31 cellular contexts compared by ENCODE assay signal in the genomic region with DNA sequence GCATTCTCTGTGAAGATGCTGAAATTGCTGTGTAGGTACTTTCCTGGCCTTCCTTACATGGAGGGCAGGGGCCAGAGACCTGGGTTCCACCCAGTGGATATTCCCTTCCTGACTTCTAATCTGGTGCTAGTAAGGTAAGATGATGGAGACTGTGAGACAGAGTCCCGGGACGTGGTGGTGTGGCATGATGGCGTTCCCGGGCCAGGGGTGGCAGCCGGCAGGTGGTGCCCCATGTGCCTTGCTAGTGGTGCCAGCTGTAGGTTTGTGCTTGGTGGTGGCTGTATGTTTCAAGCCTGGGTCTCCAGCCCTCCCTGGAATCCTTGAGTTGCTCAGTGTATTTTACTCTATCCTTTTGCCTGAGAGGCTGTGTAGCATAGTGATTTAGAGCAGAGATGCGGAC. TPM values are rescaled to one million over a fixed set of nuclear protein-coding genes. Genes with fewer than 3 reads are reported as not detected.
DNase-seq lines count a peak whose midpoint lies in the region; ATAC-seq and TF ChIP-seq lines count a peak whose summit lies in the region.
"Had no signal": no experiment of that assay in that cellular context is flagged by ENCODE, and none has a peak within 500 bp of the region (broad histone marks: within the 10 kb centered on the region; RNA-seq: fewer than 3 reads in every experiment).

No MANE protein-coding gene starts in this region.

- no peak overlapping the region for H2BK5ac ChIP-seq in trophoblast cell (ENCODE audit: low read depth, low read length, poor library complexity)

- no peak overlapping the region for H4K12ac ChIP-seq in trophoblast cell (ENCODE audit: low read depth, low read length)

- no peak overlapping the region for H2AK5ac ChIP-seq in trophoblast cell (ENCODE audit: low read length)

- H3K27ac ChIP-seq in osteoblast (ENCODE audit: low read depth, low read length): no peak overlapping the region
- H3K27ac ChIP-seq in trophoblast cell (ENCODE audit: low read depth, low read length): no peak overlapping the region
- H3K27ac ChIP-seq: 22Rv1; A549; BLaER1; BLaER1 treated with 17β-estradiol and CSF1 and Interleukin-3, amounts not matched to agents 10 nM and 100 nM; C4-2B had no signal

- H3K36me3 ChIP-seq in osteoblast (ENCODE audit: insufficient read depth, low read length): no peaks in the 10 kb centered on the region
- H3K36me3 ChIP-seq in trophoblast cell (ENCODE audit: control insufficient read depth in 1 of 2, insufficient read depth in 2 of 2, low read length in 2 of 2): no peaks in the 10 kb centered on the region
- H3K36me3 ChIP-seq: BE2C; BLaER1; BLaER1 treated with 17β-estradiol and CSF1 and Interleukin-3, amounts not matched to agents 10 nM and 100 nM had no signal

- no peak overlapping the region for H4K91ac ChIP-seq in trophoblast cell (ENCODE audit: low read depth, low read length)

- H2BK120ac ChIP-seq in trophoblast cell (ENCODE audit: insufficient read depth, low read length, poor library complexity): no peak overlapping the region

- H2AFZ ChIP-seq in osteoblast (ENCODE audit: low read length) (no peak overlapping the region), trophoblast cell (ENCODE audit: insufficient read depth, low read length, poor library complexity) (no peak overlapping the region)

- H3K9me3 ChIP-seq in osteoblast (ENCODE audit: low read depth, low read length): no peaks in the 10 kb centered on the region
- no peaks in the 10 kb centered on the region for H3K9me3 ChIP-seq in trophoblast cell (ENCODE audit: insufficient read depth, low read depth, low read length)
- H3K9me3 ChIP-seq: A549; BE2C; BLaER1; BLaER1 treated with 17β-estradiol and CSF1 and Interleukin-3, amounts not matched to agents 10 nM and 100 nM; Caco-2 had no signal

- H3K23ac ChIP-seq in trophoblast cell (ENCODE audit: low read length): no peak overlapping the region

- ATAC-seq in GM18870 (IDR thresholded peaks at IDR 0.05; ENCODE audit: unreplicated experiment): no peak
- ATAC-seq: A549; CD8-positive, alpha-beta T cell had no signal

- peak; percentile 42 for DNase-seq in osteoblast (ENCODE audit: insufficient read length, low spot score, missing footprints)
- DNase-seq in trophoblast cell: no peak
- no peak for DNase-seq in cortex of kidney (lab: John Stamatoyannopoulos, UW)
- DNase-seq: 8988T; ACHN; AML-193; BE2C; C1 segment of cervical spinal cord; Caco-2; Calu3; CD4-positive, alpha-beta memory T cell; CD4-positive, alpha-beta T cell; CD4-positive, CD25-positive, alpha-beta regulatory T cell; CD8-positive, alpha-beta memory T cell; CD8-positive, alpha-beta T cell; COR-L47; DMS 273 treated with DMSO at 0.1 percent for 48 hours; DMS153; DMS53; DMS79; DMS79 treated with DMSO at 0.1 percent for 48 hours; DND-41; EL had no signal

- no peak overlapping the region for H3K4me2 ChIP-seq in osteoblast (ENCODE audit: insufficient read depth, low read length)
- no peak overlapping the region for H3K4me2 ChIP-seq in trophoblast cell (ENCODE audit: low read length)
- H3K4me2 ChIP-seq: A549; BLaER1; BLaER1 treated with 17β-estradiol and CSF1 and Interleukin-3, amounts not matched to agents 10 nM and 100 nM had no signal

- peak overlapping the region; percentile 0 for H3K4ac ChIP-seq in trophoblast cell (ENCODE audit: low read depth, low read length)

- no CpG with 5 or more reads among the region's 6 CpGs for WGBS in trophoblast cell (ENCODE audit: extremely low coverage, insufficient coverage, insufficient read length)

- no peaks in the 10 kb centered on the region for H3K79me1 ChIP-seq in trophoblast cell (ENCODE audit: low read length)

- no peaks in the 10 kb centered on the region for H3K79me2 ChIP-seq in osteoblast (ENCODE audit: insufficient read depth, low read length)
- H3K79me2 ChIP-seq in trophoblast cell (ENCODE audit: control insufficient read depth, insufficient read depth, low read length, poor library complexity): no peaks in the 10 kb centered on the region

- H3K4me3 ChIP-seq in osteoblast (ENCODE audit: insufficient read depth, low read length): no peak overlapping the region
- H3K4me3 ChIP-seq in trophoblast cell (ENCODE audit: low read depth, low read length): no peak overlapping the region
- H3K4me3 ChIP-seq: A549; BLaER1; BLaER1 treated with 17β-estradiol and CSF1 and Interleukin-3, amounts not matched to agents 10 nM and 100 nM had no signal

- H3K9ac ChIP-seq in trophoblast cell (ENCODE audit: low read length): no peak overlapping the region
- H3K9ac ChIP-seq: BLaER1; BLaER1 treated with 17β-estradiol and CSF1 and Interleukin-3, amounts not matched to agents 10 nM and 100 nM had no signal

- H3K4me1 ChIP-seq in osteoblast (ENCODE audit: insufficient read depth, low read length) (no peaks in the 10 kb centered on the region), trophoblast cell (ENCODE audit: control insufficient read depth in 1 of 2, insufficient read depth in 2 of 2, low read length in 2 of 2) (no peaks in the 10 kb centered on the region)
- H3K4me1 ChIP-seq: A549, BE2C, BLaER1, Caco-2 had no signal

- no peak overlapping the region for H4K8ac ChIP-seq in trophoblast cell (ENCODE audit: low read depth, low read length)

- no peak overlapping the region for H2BK12ac ChIP-seq in trophoblast cell (ENCODE audit: low read length)

- no peak overlapping the region for H3K14ac ChIP-seq in trophoblast cell (ENCODE audit: low read length)

- H3K18ac ChIP-seq in trophoblast cell (ENCODE audit: low read length): no peak overlapping the region

- H4K20me1 ChIP-seq in osteoblast (ENCODE audit: insufficient read depth, low read length): no peaks in the 10 kb centered on the region
- H4K20me1 ChIP-seq: BLaER1; BLaER1 treated with 17β-estradiol and CSF1 and Interleukin-3, amounts not matched to agents 10 nM and 100 nM had no signal

- H3K27me3 ChIP-seq in osteoblast (ENCODE audit: insufficient read depth, low read length): no peaks in the 10 kb centered on the region
- no peaks in the 10 kb centered on the region for H3K27me3 ChIP-seq in trophoblast cell (ENCODE audit: insufficient read depth, low read length)
- H3K27me3 ChIP-seq: BE2C; BLaER1; BLaER1 treated with 17β-estradiol and CSF1 and Interleukin-3, amounts not matched to agents 10 nM and 100 nM had no signal

- TF ChIP-seq CTCF in osteoblast (IDR thresholded peaks at IDR 0.05; ENCODE audit: extremely low read depth, low read depth, low read length): no peak

RNA-seq across cellular contexts. Expression of a gene that starts 10.9 kb away (rescaled TPM):
- total RNA-seq in osteoblast: 0.36 and 0.59 TPM in 2 replicates
- 5.0 and 5.4 TPM in 2 replicates for polyA plus RNA-seq in trophoblast cell (2013)
- total RNA-seq: B cell; CD4-positive, alpha-beta memory T cell; CD4-positive, alpha-beta T cell; CD4-positive, CD25-positive, alpha-beta regulatory T cell; CD8-positive, alpha-beta memory T cell; CD8-positive, alpha-beta T cell had no signal
- polyA plus RNA-seq: CD14-positive monocyte; CD4-positive, alpha-beta memory T cell; CD4-positive, CD25-positive, alpha-beta regulatory T cell; CD8-positive, alpha-beta memory T cell had no signal
